Comparison of ENCODE assay signal across 8 cellular contexts in genomic region chr1:174021611-174022079, GRCh38. TPM values are rescaled to one million over a fixed set of nuclear protein-coding genes. Genes with fewer than 3 reads are reported as not detected.
DNase-seq lines count a peak whose midpoint lies in the region; ATAC-seq and TF ChIP-seq lines count a peak whose summit lies in the region.

No MANE protein-coding gene starts in this region.

- POLR2A ChIA-PET in BJ (lab: Charles Lee), result interaction anchor here (1.0 kb wide), 1 partner anchor 58 kb away, joined by 3 read pairs; no protein-coding TSS in a partner anchor

- no peaks in the 10 kb centered on the region for H3K9me3 ChIP-seq in adipocyte (ENCODE audit: control insufficient read depth, low read length)
- no peaks in the 10 kb centered on the region for H3K9me3 ChIP-seq in left ventricle myocardium inferior (replicated peaks)

- ATAC-seq in GM19025 (IDR thresholded peaks at IDR 0.05; ENCODE audit: low read depth, unreplicated experiment), result peak; percentile 29
- peak; percentile 49 for ATAC-seq in HG03159 (IDR thresholded peaks at IDR 0.05; ENCODE audit: unreplicated experiment)

- H3K27ac ChIP-seq in left ventricle myocardium inferior (replicated peaks), result peak overlapping the region; percentile 98

- H3K27me3 ChIP-seq in BJ (ENCODE audit: control insufficient read depth, insufficient read depth, low read length) (no peaks in the 10 kb centered on the region), adipocyte (replicated peaks; ENCODE audit: control insufficient read depth, insufficient read depth, low read length) (no peaks in the 10 kb centered on the region), left ventricle myocardium inferior (ENCODE audit: low read depth) (no peaks in the 10 kb centered on the region)

- CTCF ChIA-PET in BJ (lab: Yijun Ruan, JAX), result interaction anchor here (0.6 kb wide), 1 partner anchor 193 kb away, joined by 3 read pairs; no protein-coding TSS in a partner anchor

- no peak for DNase-seq in BJ (ENCODE audit: low read depth)
- peak; percentile 63 for DNase-seq in RKO (ENCODE audit: low spot score)
- peak; percentile 76 for DNase-seq in adipocyte (ENCODE audit: low read depth)
- DNase-seq in left ventricle myocardium inferior, result peak; percentile 47
- peak in 6 of 10 donors; percentile 28 to 84 (median 36) for DNase-seq in posterior cingulate gyrus
- DNase-seq in dedifferentiated amniotic fluid mesenchymal stem cell (ENCODE audit: extremely low spot score), result no peak

- peak overlapping the region; percentile 87 for H3K9ac ChIP-seq in adipocyte (ENCODE audit: low read length)

- H3K4me3 ChIP-seq in BJ (ENCODE audit: low read depth, low read length) (peak overlapping the region; percentile 79), adipocyte (ENCODE audit: low read length) (peak overlapping the region; percentile 97), left ventricle myocardium inferior (peak overlapping the region; percentile 98)

- H3K4me1 ChIP-seq in adipocyte (ENCODE audit: control insufficient read depth, insufficient read depth, low read length) (peaks cover 43% of the 10 kb centered on the region), left ventricle myocardium inferior (peaks cover 67% of the 10 kb centered on the region)

- no peak for TF ChIP-seq CTCF in BJ (IDR thresholded peaks at IDR 0.05; ENCODE audit: insufficient read depth, low read depth, low read length)
- no peak for TF ChIP-seq CTCF in left ventricle myocardium inferior (IDR thresholded peaks at IDR 0.05; ENCODE audit: borderline replicate concordance)

- H3K36me3 ChIP-seq in BJ (ENCODE audit: control insufficient read depth, insufficient read depth, low read length) (no peaks in the 10 kb centered on the region), adipocyte (ENCODE audit: control insufficient read depth, insufficient read depth, low read length, severe bottlenecking) (no peaks in the 10 kb centered on the region), left ventricle myocardium inferior (peaks cover 3% of the 10 kb centered on the region)

- intact Hi-C loops in left ventricle myocardium inferior (cut with micrococcal nuclease), result no loop called here
- intact Hi-C loops in posterior cingulate gyrus (cut with DNase I), result loop anchor here (5.0 kb wide), 3 partner anchors 136 to 544 kb away; partner anchors contain the start of genes GAS5, PRDX6, RABGAP1L and ZBTB37

RNA-seq across cellular contexts. Expression of gene RC3H1, which starts 0.5 kb away (rescaled TPM):
- 10.6 and 14.1 TPM in 2 replicates for polyA plus RNA-seq in BJ (2011; rRNA removed)
- 38.3 and 44.1 TPM in 2 replicates for polyA minus RNA-seq in BJ (2011; rRNA and poly(A)+ RNA removed)
- 19.1 TPM for total RNA-seq in left ventricle myocardium inferior

Comparison
In these comparisons a context has a peak if more than half of its experiments do, and no peak if none do; other contexts are left out.
1. DNase-seq: peak in RKO (single experiment), adipocyte (single experiment), left ventricle myocardium inferior (single experiment) and posterior cingulate gyrus (6 of 10); none in BJ (single experiment) and dedifferentiated amniotic fluid mesenchymal stem cell (single experiment).
2. Peak in every context shown above with its lines, with median percentiles within 50 percentile points of each other: H3K4me3 ChIP-seq.